Comparison of ENCODE assay signal across 9 cellular contexts in the genomic region with DNA sequence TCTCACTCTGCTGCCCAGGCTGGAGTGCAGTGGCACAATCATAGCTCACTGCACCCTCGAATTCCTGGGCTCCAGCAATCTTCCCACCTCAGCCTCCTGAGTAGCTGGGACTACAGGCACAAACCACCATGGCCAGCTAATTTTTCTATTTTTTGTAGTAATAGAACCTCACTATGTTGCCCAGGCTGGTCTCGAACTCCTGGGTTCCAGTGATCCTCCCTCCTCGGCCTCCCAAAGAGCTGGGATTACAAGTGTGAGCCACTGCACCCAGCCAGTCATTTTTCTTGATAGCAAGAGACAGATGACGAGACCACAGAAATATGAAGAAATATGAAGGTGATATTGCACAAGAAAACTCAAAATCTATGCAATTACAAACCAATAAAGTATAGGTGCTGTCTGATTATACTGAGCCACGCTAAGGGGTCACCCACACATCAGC. TPM values are rescaled to one million over a fixed set of nuclear protein-coding genes. Genes with fewer than 3 reads are reported as not detected.
"Had no signal": no experiment of that assay in that cellular context is flagged by ENCODE, and none has a peak within 500 bp of the region (broad histone marks: within the 10 kb centered on the region; RNA-seq: fewer than 3 reads in every experiment).

No MANE protein-coding gene starts in this region.

RNA-seq across cellular contexts. Expression of gene LYZL1, which starts 31.8 kb away (rescaled TPM):
- total RNA-seq: activated B cell treated with CpG ODN at 0.5 μM for 24 hours; activated CD4-positive, alpha-beta T cell treated with anti-CD3 and anti-CD28 coated beads, Interleukin-2, amount 10 ng/mL, durations not matched to agents 24 days and 14 days; activated CD8-positive, alpha-beta memory T cell treated with anti-CD3 and anti-CD28 coated beads, Interleukin-2, amount 10 ng/mL, durations not matched to agents 7 days and 5 days; activated T-helper 1 cell treated with anti-CD3 and anti-CD28 coated beads, Interleukin-12 subunit alpha, Interleukin-12 subunit beta, Interleukin-2, Interleukin-4 antibody, amounts not matched to agents 30 ng/mL and 10 ng/mL and 1 ng/mL, durations not matched to agents 14 hours and 24 hours and 36 hours; ascending aorta; body of pancreas; bronchial epithelial cell; PC-9; T-helper 17 cell had no signal
